ENCODE assay signal across 21 cellular contexts in the genomic region with DNA sequence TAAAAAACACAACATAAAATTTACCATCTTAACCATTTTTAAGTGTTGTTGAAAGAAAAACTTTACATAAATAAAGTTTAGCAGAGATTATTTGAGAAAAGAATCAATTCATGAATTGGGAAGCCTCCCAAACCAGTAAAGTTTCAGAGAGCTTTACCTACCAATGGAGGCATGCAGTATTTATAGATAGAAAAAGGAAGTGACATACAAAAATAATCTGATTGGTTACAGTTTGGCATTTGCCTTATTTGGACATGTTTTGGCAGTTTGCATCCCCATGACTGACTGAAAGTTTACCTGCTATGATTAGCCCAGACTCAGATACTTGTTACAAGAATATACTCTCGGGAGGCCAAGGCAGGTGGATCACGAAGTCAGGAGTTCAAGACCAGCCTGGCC.
"Had no signal": no experiment of that assay in that cellular context is flagged by ENCODE, and none has a peak within 500 bp of the region (broad histone marks: within the 10 kb centered on the region; RNA-seq: fewer than 3 reads in every experiment).

No MANE protein-coding gene starts in this region.

- H3K4me3 ChIP-seq: adrenal gland, cardiac muscle cell, gastrocnemius medialis, heart left ventricle, lower lobe of right lung, sigmoid colon, thoracic aorta, upper lobe of right lung had no signal

- H3K27me3 ChIP-seq: adrenal gland, cardiac muscle cell, gastrocnemius medialis, heart left ventricle, sigmoid colon, upper lobe of right lung had no signal

- H3K9me3 Mint-ChIP-seq: activated CD4-positive, alpha-beta memory T cell treated with anti-CD3 and anti-CD28 coated beads, Interleukin-2, amount 10 ng/mL, durations not matched to agents 7 days and 5 days; activated naive CD4-positive, alpha-beta T cell treated with anti-CD3 and anti-CD28 coated beads, Interleukin-2, amount 50 U/mL, for 24 hours; activated T-cell treated with anti-CD3 and anti-CD28 coated beads, Interleukin-2, amount 50 U/mL, for 24 hours; stimulated activated effector memory CD8-positive, alpha-beta T cell treated with anti-CD3 and anti-CD28 coated beads, Interleukin-12 subunit alpha, Interleukin-12 subunit beta, amount 100 ng/mL, for 72 hours had no signal

- H3K27me3 Mint-ChIP-seq: activated naive CD4-positive, alpha-beta T cell treated with anti-CD3 and anti-CD28 coated beads, Interleukin-2, amount 50 U/mL, for 24 hours; progenitor cell of endocrine pancreas had no signal

- H3K4me3 Mint-ChIP-seq: activated CD4-positive, alpha-beta memory T cell treated with anti-CD3 and anti-CD28 coated beads, Interleukin-2, amount 10 ng/mL, durations not matched to agents 7 days and 5 days; activated naive CD4-positive, alpha-beta T cell treated with anti-CD3 and anti-CD28 coated beads, Interleukin-2, amount 50 U/mL, for 24 hours; activated T-cell treated with anti-CD3 and anti-CD28 coated beads, Interleukin-2, amount 50 U/mL, for 24 hours; endodermal cell; stimulated activated effector memory CD8-positive, alpha-beta T cell treated with anti-CD3 and anti-CD28 coated beads, Interleukin-12 subunit alpha, Interleukin-12 subunit beta, amount 100 ng/mL, for 72 hours; WTC11 had no signal

- H3K27ac ChIP-seq: adrenal gland, cardiac muscle cell, gastrocnemius medialis, heart left ventricle, lower lobe of right lung, sigmoid colon, thoracic aorta, upper lobe of right lung had no signal

- H3K36me3 ChIP-seq: adrenal gland, cardiac muscle cell, gastrocnemius medialis, heart left ventricle, lower lobe of right lung, sigmoid colon, thoracic aorta, upper lobe of right lung had no signal

- H3K27ac Mint-ChIP-seq: activated CD4-positive, alpha-beta memory T cell treated with anti-CD3 and anti-CD28 coated beads, Interleukin-2, amount 10 ng/mL, durations not matched to agents 7 days and 5 days; activated naive CD4-positive, alpha-beta T cell treated with anti-CD3 and anti-CD28 coated beads, Interleukin-2, amount 50 U/mL, for 24 hours; activated T-cell treated with anti-CD3 and anti-CD28 coated beads, Interleukin-2, amount 50 U/mL, for 24 hours; endodermal cell; nephron; progenitor cell of endocrine pancreas; stimulated activated effector memory CD8-positive, alpha-beta T cell treated with anti-CD3 and anti-CD28 coated beads, Interleukin-12 subunit alpha, Interleukin-12 subunit beta, amount 100 ng/mL, for 72 hours; WTC11 had no signal

- DNase-seq: activated CD4-positive, alpha-beta memory T cell treated with anti-CD3 and anti-CD28 coated beads, Interleukin-2, amount 10 ng/mL, durations not matched to agents 7 days and 5 days; activated CD4-positive, alpha-beta T cell treated with anti-CD3 and anti-CD28 coated beads for 4 hours; activated effector memory CD4-positive, alpha-beta T cell treated with Interleukin-2 at 50 U/mL for 16 hours; activated T-cell treated with anti-CD3 and anti-CD28 coated beads, Interleukin-2, amount 50 U/mL, for 24 hours; adrenal gland; endodermal cell; gastrocnemius medialis; heart left ventricle; left colon; lower lobe of right lung; nucleus accumbens; sigmoid colon; stimulated activated CD4-positive, alpha-beta T cell treated with anti-CD3 and anti-CD28 coated beads, Interleukin-1b, Interleukin-23, amount 100 ng/mL, for 48 hours; upper lobe of right lung had no signal

- H3K9me3 ChIP-seq: gastrocnemius medialis, heart left ventricle, lower lobe of right lung, sigmoid colon, thoracic aorta, upper lobe of right lung had no signal
